8 cellular contexts compared by ENCODE assay signal in the genomic region with DNA sequence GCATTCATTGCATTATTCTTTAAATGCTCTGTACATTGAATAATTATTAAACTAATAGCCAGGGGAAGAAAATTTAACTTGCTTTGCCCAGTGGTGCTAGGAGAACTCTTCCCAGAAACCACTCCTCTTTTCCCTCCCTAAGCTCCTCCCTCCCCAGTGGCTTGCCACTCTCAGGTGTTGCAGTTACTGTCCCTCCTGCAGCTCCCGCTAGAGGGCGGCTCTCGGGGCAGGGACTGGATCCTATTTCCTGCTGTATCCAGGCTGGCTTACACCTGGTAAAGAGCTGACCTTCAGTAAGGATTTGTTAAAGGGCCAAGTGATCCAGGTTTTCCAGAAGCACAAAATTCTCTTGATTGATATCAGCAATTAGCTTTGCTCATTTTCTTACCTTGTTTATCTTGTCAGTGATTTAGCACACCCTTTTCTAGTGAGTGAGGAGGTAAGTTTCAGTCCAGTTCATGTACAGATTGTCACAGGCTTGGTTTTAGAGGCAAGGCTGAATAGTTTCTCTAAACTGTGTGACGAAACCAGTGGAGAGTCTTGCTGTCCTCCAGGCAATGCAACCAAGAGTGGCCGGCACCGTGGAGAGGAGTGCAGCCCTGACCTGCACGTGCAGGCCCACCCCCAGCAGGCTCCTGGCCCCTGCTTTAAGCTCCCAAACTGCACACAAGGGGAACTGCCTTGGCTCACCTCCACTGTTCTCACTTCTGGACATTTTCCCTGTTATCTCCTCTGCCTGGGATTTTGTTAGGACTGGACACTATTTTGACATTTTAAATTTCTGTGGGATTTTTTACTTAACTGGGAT.
A peak's percentile ranks its signal among the peaks of the same experiment; 100 is the strongest.
DNase-seq lines count a peak whose midpoint lies in the region; ATAC-seq, FAIRE-seq and TF ChIP-seq lines count a peak whose summit lies in the region.

No MANE protein-coding gene starts in this region.

- H3K27ac Mint-ChIP-seq in stimulated activated effector memory CD8-positive, alpha-beta T cell treated with anti-CD3 and anti-CD28 coated beads, Interleukin-12 subunit alpha, Interleukin-12 subunit beta, amount 100 ng/mL, for 72 hours: no peak overlapping the region

- in situ Hi-C loops in ACHN (cut with HindIII; ENCODE audit: low pct_ligation_motif_present, low pct_unique_long_range_greater_than_20kb, low sequenced_read_pairs): no loop called here

- H3K4me1 Mint-ChIP-seq in stimulated activated effector memory CD8-positive, alpha-beta T cell treated with anti-CD3 and anti-CD28 coated beads, Interleukin-12 subunit alpha, Interleukin-12 subunit beta, amount 100 ng/mL, for 72 hours: no peaks in the 10 kb centered on the region

- peak; percentile 37 to 66 for TF ChIP-seq CTCF in right atrium auricular region (IDR thresholded peaks at IDR 0.05)

- H3K4me3 ChIP-seq in right atrium auricular region: no peak overlapping the region

- H3K4me3 Mint-ChIP-seq in stimulated activated effector memory CD8-positive, alpha-beta T cell treated with anti-CD3 and anti-CD28 coated beads, Interleukin-12 subunit alpha, Interleukin-12 subunit beta, amount 100 ng/mL, for 72 hours: no peak overlapping the region

- ATAC-seq in HG02759 (IDR thresholded peaks at IDR 0.05; ENCODE audit: unreplicated experiment): peak; percentile 66
- peak; percentile 44 for ATAC-seq in stimulated activated effector memory CD8-positive, alpha-beta T cell treated with anti-CD3 and anti-CD28 coated beads, Interleukin-12 subunit alpha, Interleukin-12 subunit beta, amount 100 ng/mL, for 72 hours

- peaks cover 0 to 33% of the 10 kb centered on the region in 2 donors for H3K4me1 ChIP-seq in right atrium auricular region

- peaks cover 3% of the 10 kb centered on the region for H3K9me3 Mint-ChIP-seq in stimulated activated effector memory CD8-positive, alpha-beta T cell treated with anti-CD3 and anti-CD28 coated beads, Interleukin-12 subunit alpha, Interleukin-12 subunit beta, amount 100 ng/mL, for 72 hours

- H3K27ac ChIP-seq in right atrium auricular region: no peak overlapping the region

- FAIRE-seq in GM12892 (lab: Jason Lieb, UNC): no peak

- H3K36me3 Mint-ChIP-seq in stimulated activated effector memory CD8-positive, alpha-beta T cell treated with anti-CD3 and anti-CD28 coated beads, Interleukin-12 subunit alpha, Interleukin-12 subunit beta, amount 100 ng/mL, for 72 hours: no peaks in the 10 kb centered on the region

- H3K9me3 ChIP-seq in right atrium auricular region: no peaks in the 10 kb centered on the region

- no peaks in the 10 kb centered on the region for H3K36me3 ChIP-seq in right atrium auricular region

- TF ChIP-seq POLR2A in GM12892 (IDR thresholded peaks at IDR 0.05; ENCODE audit: low read depth, low read length): no peak

- DNase-seq in ACHN (peak; percentile 81), GM12892 (ENCODE audit: insufficient read length) (peak; percentile 34), NCI-H187 treated with DMSO at 0.1 percent for 48 hours (lab: John Stamatoyannopoulos, UW) (peak; percentile 78), right atrium auricular region (ENCODE audit: low spot score) (no peak), superior temporal gyrus (ENCODE audit: extremely low spot score) (no peak)
- peak; percentile 2 for DNase-seq in activated CD4-positive, alpha-beta T cell treated with anti-CD3 and anti-CD28 coated beads, Interleukin-2, amount 50 U/mL, for 1 hour
- DNase-seq in stimulated activated effector memory CD8-positive, alpha-beta T cell treated with anti-CD3 and anti-CD28 coated beads, Interleukin-12 subunit alpha, Interleukin-12 subunit beta, amount 100 ng/mL, for 72 hours (ENCODE audit: low spot score in 2 of 2): no peak

- no peaks in the 10 kb centered on the region for H3K27me3 ChIP-seq in right atrium auricular region

Comparison
In these comparisons a context has a peak if more than half of its experiments do, and no peak if none do; other contexts are left out.
1. DNase-seq: peak in ACHN (single experiment), GM12892 (single experiment), NCI-H187 treated with DMSO at 0.1 percent for 48 hours (single experiment) and activated CD4-positive, alpha-beta T cell treated with anti-CD3 and anti-CD28 coated beads, Interleukin-2, amount 50 U/mL, for 1 hour (single experiment); none in right atrium auricular region (single experiment), stimulated activated effector memory CD8-positive, alpha-beta T cell treated with anti-CD3 and anti-CD28 coated beads, Interleukin-12 subunit alpha, Interleukin-12 subunit beta, amount 100 ng/mL, for 72 hours (0 of 2) and superior temporal gyrus (single experiment).